ENCODE assay signal across 1 cellular context in genomic region chr22:18044548-18045271, GRCh38.
A peak's percentile ranks its signal among the peaks of the same experiment; 100 is the strongest.
TF ChIP-seq lines count a peak whose summit lies in the region.

No MANE protein-coding gene starts in this region.

TF ChIP-seq in HepG2, 621 proteins besides CTCF, POLR2A, EP300 and RAD21 (continued from another document and continues in another):
- TF ChIP-seq, protein P1, sequence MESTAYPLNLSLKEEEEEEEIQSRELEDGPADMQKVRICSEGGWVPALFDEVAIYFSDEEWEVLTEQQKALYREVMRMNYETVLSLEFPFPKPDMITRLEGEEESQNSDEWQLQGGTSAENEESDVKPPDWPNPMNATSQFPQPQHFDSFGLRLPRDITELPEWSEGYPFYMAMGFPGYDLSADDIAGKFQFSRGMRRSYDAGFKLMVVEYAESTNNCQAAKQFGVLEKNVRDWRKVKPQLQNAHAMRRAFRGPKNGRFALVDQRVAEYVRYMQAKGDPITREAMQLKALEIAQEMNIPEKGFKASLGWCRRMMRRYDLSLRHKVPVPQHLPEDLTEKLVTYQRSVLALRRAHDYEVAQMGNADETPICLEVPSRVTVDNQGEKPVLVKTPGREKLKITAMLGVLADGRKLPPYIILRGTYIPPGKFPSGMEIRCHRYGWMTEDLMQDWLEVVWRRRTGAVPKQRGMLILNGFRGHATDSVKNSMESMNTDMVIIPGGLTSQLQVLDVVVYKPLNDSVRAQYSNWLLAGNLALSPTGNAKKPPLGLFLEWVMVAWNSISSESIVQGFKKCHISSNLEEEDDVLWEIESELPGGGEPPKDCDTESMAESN (CRISPR knock-in tag; conservative IDR thresholded peaks at IDR 0.05) = 0 out of 2 replicates have a peak, but pooled peaks have one; percentile 41
- TF ChIP-seq, protein P2, sequence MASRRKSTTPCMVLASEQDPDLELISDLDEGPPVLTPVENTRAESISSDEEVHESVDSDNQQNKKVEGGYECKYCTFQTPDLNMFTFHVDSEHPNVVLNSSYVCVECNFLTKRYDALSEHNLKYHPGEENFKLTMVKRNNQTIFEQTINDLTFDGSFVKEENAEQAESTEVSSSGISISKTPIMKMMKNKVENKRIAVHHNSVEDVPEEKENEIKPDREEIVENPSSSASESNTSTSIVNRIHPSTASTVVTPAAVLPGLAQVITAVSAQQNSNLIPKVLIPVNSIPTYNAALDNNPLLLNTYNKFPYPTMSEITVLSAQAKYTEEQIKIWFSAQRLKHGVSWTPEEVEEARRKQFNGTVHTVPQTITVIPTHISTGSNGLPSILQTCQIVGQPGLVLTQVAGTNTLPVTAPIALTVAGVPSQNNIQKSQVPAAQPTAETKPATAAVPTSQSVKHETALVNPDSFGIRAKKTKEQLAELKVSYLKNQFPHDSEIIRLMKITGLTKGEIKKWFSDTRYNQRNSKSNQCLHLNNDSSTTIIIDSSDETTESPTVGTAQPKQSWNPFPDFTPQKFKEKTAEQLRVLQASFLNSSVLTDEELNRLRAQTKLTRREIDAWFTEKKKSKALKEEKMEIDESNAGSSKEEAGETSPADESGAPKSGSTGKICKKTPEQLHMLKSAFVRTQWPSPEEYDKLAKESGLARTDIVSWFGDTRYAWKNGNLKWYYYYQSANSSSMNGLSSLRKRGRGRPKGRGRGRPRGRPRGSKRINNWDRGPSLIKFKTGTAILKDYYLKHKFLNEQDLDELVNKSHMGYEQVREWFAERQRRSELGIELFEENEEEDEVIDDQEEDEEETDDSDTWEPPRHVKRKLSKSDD (CRISPR knock-in tag; IDR thresholded peaks at IDR 0.05; ENCODE audit: low read depth) = no peak
- no peak for TF ChIP-seq MAFF (IDR thresholded peaks at IDR 0.05; ENCODE audit: low read depth, low read length)
- peak; percentile 86 for TF ChIP-seq NCOA2 (CRISPR knock-in tag; IDR thresholded peaks at IDR 0.05)
- no peak for TF ChIP-seq MZF1 (CRISPR knock-in tag; IDR thresholded peaks at IDR 0.05; ENCODE audit: borderline replicate concordance)
- no peak for TF ChIP-seq ZNF24 (IDR thresholded peaks at IDR 0.05)
- no peak for TF ChIP-seq THAP7 (CRISPR knock-in tag; IDR thresholded peaks at IDR 0.05)
- 0 out of 2 replicates have a peak, but pooled peaks have one; percentile 44 for TF ChIP-seq ARNTL (CRISPR knock-in tag; IDR thresholded peaks at IDR 0.05)
- peak; percentile 65 for TF ChIP-seq KDM6A (CRISPR knock-in tag; IDR thresholded peaks at IDR 0.05; ENCODE audit: low read depth)
- peak; percentile 70; the same call in 1 of the 2 replicates for TF ChIP-seq KDM5B (CRISPR knock-in tag; IDR thresholded peaks at IDR 0.05; ENCODE audit: borderline replicate concordance)
- no peak for TF ChIP-seq ZNF749 (CRISPR knock-in tag; IDR thresholded peaks at IDR 0.05; ENCODE audit: borderline replicate concordance)
- TF ChIP-seq CAMTA2 (CRISPR knock-in tag; IDR thresholded peaks at IDR 0.05; ENCODE audit: borderline replicate concordance) = no peak
- TF ChIP-seq THAP11 (CRISPR knock-in tag; IDR thresholded peaks at IDR 0.05) = peak; percentile 64
- no peak for TF ChIP-seq STAT6 (CRISPR knock-in tag; IDR thresholded peaks at IDR 0.05; ENCODE audit: borderline replicate concordance)
- TF ChIP-seq RFX1 (IDR thresholded peaks at IDR 0.05) = no peak
- TF ChIP-seq POLR2G (IDR thresholded peaks at IDR 0.05; ENCODE audit: low read depth, low read length) = no peak
- no peak for TF ChIP-seq UBTF (CRISPR knock-in tag; IDR thresholded peaks at IDR 0.05)
- TF ChIP-seq ZMAT5 (CRISPR knock-in tag; IDR thresholded peaks at IDR 0.05; ENCODE audit: borderline replicate concordance, low read depth) = no peak
- TF ChIP-seq ZSCAN5A (CRISPR knock-in tag; IDR thresholded peaks at IDR 0.05; ENCODE audit: borderline replicate concordance) = peak; percentile 59; the same call in 1 of the 2 replicates
- TF ChIP-seq, protein P3, sequence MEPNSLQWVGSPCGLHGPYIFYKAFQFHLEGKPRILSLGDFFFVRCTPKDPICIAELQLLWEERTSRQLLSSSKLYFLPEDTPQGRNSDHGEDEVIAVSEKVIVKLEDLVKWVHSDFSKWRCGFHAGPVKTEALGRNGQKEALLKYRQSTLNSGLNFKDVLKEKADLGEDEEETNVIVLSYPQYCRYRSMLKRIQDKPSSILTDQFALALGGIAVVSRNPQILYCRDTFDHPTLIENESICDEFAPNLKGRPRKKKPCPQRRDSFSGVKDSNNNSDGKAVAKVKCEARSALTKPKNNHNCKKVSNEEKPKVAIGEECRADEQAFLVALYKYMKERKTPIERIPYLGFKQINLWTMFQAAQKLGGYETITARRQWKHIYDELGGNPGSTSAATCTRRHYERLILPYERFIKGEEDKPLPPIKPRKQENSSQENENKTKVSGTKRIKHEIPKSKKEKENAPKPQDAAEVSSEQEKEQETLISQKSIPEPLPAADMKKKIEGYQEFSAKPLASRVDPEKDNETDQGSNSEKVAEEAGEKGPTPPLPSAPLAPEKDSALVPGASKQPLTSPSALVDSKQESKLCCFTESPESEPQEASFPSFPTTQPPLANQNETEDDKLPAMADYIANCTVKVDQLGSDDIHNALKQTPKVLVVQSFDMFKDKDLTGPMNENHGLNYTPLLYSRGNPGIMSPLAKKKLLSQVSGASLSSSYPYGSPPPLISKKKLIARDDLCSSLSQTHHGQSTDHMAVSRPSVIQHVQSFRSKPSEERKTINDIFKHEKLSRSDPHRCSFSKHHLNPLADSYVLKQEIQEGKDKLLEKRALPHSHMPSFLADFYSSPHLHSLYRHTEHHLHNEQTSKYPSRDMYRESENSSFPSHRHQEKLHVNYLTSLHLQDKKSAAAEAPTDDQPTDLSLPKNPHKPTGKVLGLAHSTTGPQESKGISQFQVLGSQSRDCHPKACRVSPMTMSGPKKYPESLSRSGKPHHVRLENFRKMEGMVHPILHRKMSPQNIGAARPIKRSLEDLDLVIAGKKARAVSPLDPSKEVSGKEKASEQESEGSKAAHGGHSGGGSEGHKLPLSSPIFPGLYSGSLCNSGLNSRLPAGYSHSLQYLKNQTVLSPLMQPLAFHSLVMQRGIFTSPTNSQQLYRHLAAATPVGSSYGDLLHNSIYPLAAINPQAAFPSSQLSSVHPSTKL (CRISPR knock-in tag; IDR thresholded peaks at IDR 0.05) = peak; percentile 95
- TF ChIP-seq HOXA7 (CRISPR knock-in tag; IDR thresholded peaks at IDR 0.05) = no peak
- TF ChIP-seq, protein P4, sequence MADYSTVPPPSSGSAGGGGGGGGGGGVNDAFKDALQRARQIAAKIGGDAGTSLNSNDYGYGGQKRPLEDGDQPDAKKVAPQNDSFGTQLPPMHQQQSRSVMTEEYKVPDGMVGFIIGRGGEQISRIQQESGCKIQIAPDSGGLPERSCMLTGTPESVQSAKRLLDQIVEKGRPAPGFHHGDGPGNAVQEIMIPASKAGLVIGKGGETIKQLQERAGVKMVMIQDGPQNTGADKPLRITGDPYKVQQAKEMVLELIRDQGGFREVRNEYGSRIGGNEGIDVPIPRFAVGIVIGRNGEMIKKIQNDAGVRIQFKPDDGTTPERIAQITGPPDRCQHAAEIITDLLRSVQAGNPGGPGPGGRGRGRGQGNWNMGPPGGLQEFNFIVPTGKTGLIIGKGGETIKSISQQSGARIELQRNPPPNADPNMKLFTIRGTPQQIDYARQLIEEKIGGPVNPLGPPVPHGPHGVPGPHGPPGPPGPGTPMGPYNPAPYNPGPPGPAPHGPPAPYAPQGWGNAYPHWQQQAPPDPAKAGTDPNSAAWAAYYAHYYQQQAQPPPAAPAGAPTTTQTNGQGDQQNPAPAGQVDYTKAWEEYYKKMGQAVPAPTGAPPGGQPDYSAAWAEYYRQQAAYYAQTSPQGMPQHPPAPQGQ (CRISPR knock-in tag; IDR thresholded peaks at IDR 0.05; ENCODE audit: borderline replicate concordance) = no peak
- TF ChIP-seq ZNF720 (CRISPR knock-in tag; IDR thresholded peaks at IDR 0.05) = no peak
- TF ChIP-seq SRF (IDR thresholded peaks at IDR 0.05; ENCODE audit: low read depth, low read length) = peak; percentile 78
- peak; percentile 74; the same call in 1 of the 2 replicates for TF ChIP-seq ZNF792 (CRISPR knock-in tag; IDR thresholded peaks at IDR 0.05)
- peak; percentile 42; the same call in 1 of the 2 replicates for TF ChIP-seq MTF2 (CRISPR knock-in tag; IDR thresholded peaks at IDR 0.05; ENCODE audit: borderline replicate concordance)
- no peak for TF ChIP-seq ZNF329 (CRISPR knock-in tag; IDR thresholded peaks at IDR 0.05; ENCODE audit: low read depth)
- TF ChIP-seq POGZ (CRISPR knock-in tag; IDR thresholded peaks at IDR 0.05) = peak; percentile 78
- peak; percentile 61; the same call in 1 of the 2 replicates for TF ChIP-seq ZNF614 (CRISPR knock-in tag; IDR thresholded peaks at IDR 0.05; ENCODE audit: borderline replicate concordance)
- TF ChIP-seq, protein P5, sequence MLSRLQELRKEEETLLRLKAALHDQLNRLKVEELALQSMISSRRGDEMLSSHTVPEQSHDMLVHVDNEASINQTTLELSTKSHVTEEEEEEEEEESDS (CRISPR knock-in tag; IDR thresholded peaks at IDR 0.05; ENCODE audit: borderline replicate concordance) = 0 out of 2 replicates have a peak, but pooled peaks have one; percentile 40
- TF ChIP-seq TARDBP (CRISPR knock-in tag; IDR thresholded peaks at IDR 0.05) = peak; percentile 92
- peak; percentile 87 for TF ChIP-seq BCL6 (CRISPR knock-in tag; IDR thresholded peaks at IDR 0.05)
- no peak for TF ChIP-seq ZNF546 (CRISPR knock-in tag; conservative IDR thresholded peaks at IDR 0.05)
- TF ChIP-seq ZNF644 (CRISPR knock-in tag; IDR thresholded peaks at IDR 0.05; ENCODE audit: low read depth) = peak; percentile 83
- TF ChIP-seq ZNF274 (CRISPR knock-in tag; IDR thresholded peaks at IDR 0.05) = peak; percentile 28; the same call in 1 of the 2 replicates
- no peak for TF ChIP-seq ARNT (IDR thresholded peaks at IDR 0.05)
- TF ChIP-seq KMT2A (CRISPR knock-in tag; IDR thresholded peaks at IDR 0.05) = peak; percentile 60
- TF ChIP-seq ZNF292 (CRISPR knock-in tag; IDR thresholded peaks at IDR 0.05; ENCODE audit: borderline replicate concordance, low read depth) = peak; percentile 97
- peak; percentile 44; the same call in 1 of the 2 replicates for TF ChIP-seq NRL (CRISPR knock-in tag; IDR thresholded peaks at IDR 0.05; ENCODE audit: borderline replicate concordance)
- 0 out of 2 replicates have a peak, but pooled peaks have one; percentile 61 for TF ChIP-seq ZFP1 (CRISPR knock-in tag; IDR thresholded peaks at IDR 0.05)
- TF ChIP-seq KLF13 (CRISPR knock-in tag; IDR thresholded peaks at IDR 0.05) = no peak
- TF ChIP-seq NR2C2 (CRISPR knock-in tag; IDR thresholded peaks at IDR 0.05; ENCODE audit: borderline replicate concordance) = peak; percentile 62; the same call in 1 of the 2 replicates
